10 cellular contexts compared by ENCODE assay signal in the genomic region with DNA sequence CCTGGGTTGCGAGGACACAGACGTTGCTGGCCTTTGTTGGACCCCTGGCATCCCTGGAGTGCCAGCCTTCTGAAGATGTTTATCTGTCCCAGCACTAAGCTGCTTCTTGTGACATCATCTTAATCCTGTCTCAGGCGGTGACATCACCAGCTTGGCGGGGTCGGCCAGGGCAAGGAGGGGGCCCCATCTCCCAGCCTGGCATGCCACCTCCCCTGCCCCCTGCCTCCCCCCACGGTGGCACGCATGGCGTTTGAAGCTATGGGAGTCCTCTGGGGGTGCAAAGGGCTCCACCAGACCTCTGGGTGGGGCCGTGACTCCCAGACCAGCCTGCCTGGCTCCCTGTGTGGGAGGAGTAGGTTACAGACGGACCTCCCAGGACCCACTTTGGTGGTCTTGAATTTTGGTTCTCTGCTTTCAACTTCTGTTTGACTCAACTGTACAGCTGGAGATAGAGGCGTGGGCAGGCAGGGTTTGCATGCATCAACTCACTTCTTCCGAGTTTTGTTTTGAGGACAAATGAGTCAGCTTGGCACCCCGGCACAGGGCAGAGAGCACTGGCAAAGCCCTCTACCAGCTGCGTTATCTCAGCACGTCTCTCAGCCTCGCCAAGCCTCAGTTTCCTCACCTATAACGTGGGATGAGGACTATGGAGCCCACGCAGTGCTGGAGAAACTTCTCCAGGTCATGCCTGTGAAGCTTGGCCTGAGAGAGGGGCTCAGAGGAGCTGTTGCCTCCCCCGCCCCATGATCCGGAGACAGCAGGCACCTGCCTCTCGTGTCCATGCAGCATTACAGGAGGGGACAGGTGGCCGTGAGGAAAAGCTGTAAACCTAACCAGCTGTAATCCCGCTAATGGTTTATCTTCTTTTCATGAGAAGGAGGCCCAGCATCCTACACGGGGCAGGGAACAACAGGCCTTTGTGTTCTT. TPM values are rescaled to one million over a fixed set of nuclear protein-coding genes. Genes with fewer than 3 reads are reported as not detected.
DNase-seq lines count a peak whose midpoint lies in the region; FAIRE-seq and TF ChIP-seq lines count a peak whose summit lies in the region.
"Had no signal": no experiment of that assay in that cellular context is flagged by ENCODE, and none has a peak within 500 bp of the region (broad histone marks: within the 10 kb centered on the region; RNA-seq: fewer than 3 reads in every experiment).

No MANE protein-coding gene starts in this region.

- peaks cover 18% of the 10 kb centered on the region for H3K27me3 Mint-ChIP-seq in astrocyte (ENCODE audit: low read depth, unreplicated experiment)

- H3K4me3 ChIP-seq in BLaER1 treated with 17β-estradiol and CSF1 and Interleukin-3, amounts not matched to agents 10 nM and 100 nM, result no peak overlapping the region
- H3K4me3 ChIP-seq in GM23248, result no peak overlapping the region
- no peak overlapping the region for H3K4me3 ChIP-seq in astrocyte (ENCODE audit: insufficient read depth, low read depth, low read length)
- H3K4me3 ChIP-seq in mesenchymal stem cell (ENCODE audit: insufficient read depth in 1 of 2, low read depth in 1 of 2, low read length in 2 of 2), result no peak overlapping the region

- no peak overlapping the region for H2AFZ ChIP-seq in GM23248
- no peak overlapping the region for H2AFZ ChIP-seq in astrocyte (ENCODE audit: low read depth, low read length)
- no peak overlapping the region for H2AFZ ChIP-seq in mesenchymal stem cell (ENCODE audit: low read depth, low read length)

- in situ Hi-C loops in GM23248 (cut with MboI), result no loop called here

- H3K9me2 ChIP-seq in GM23248 (ENCODE audit: insufficient read depth), result no peaks in the 10 kb centered on the region

- H4K91ac ChIP-seq in mesenchymal stem cell (ENCODE audit: low read length), result peak overlapping the region; percentile 52

- no peak overlapping the region for H2BK15ac ChIP-seq in mesenchymal stem cell (ENCODE audit: low read depth, poor library complexity, severe bottlenecking)

- peak overlapping the region in 4 of 11 experiments; percentile 67 to 88 (median 71); a peak in 7 of 22 replicates for H3K27ac ChIP-seq in BLaER1 treated with 17β-estradiol and CSF1 and Interleukin-3, amounts not matched to agents 10 nM and 100 nM
- H3K27ac ChIP-seq in GM23248, result peak overlapping the region; percentile 49
- H3K27ac ChIP-seq in astrocyte (ENCODE audit: low read depth, low read length), result peak overlapping the region; percentile 90
- H3K27ac ChIP-seq in mesenchymal stem cell (ENCODE audit: low read length, poor library complexity, severe bottlenecking), result no peak overlapping the region

- peak overlapping the region; percentile 75 for H2AK5ac ChIP-seq in mesenchymal stem cell (ENCODE audit: low read length, severe bottlenecking)

- H3K4me2 ChIP-seq in BLaER1 treated with 17β-estradiol and CSF1 and Interleukin-3, amounts not matched to agents 10 nM and 100 nM, result peak overlapping the region; percentile 70 to 98 (median 92)
- H3K4me2 ChIP-seq in GM23248 (ENCODE audit: unreplicated experiment) (peak overlapping the region; percentile 65), astrocyte (ENCODE audit: low read length) (peak overlapping the region; percentile 45), mesenchymal stem cell (ENCODE audit: low read length, poor library complexity, severe bottlenecking) (no peak overlapping the region)

- peaks cover 0 to 16% (median 0%) of the 10 kb centered on the region in 11 experiments; a peak in 4 of 22 replicates for H4K20me1 ChIP-seq in BLaER1 treated with 17β-estradiol and CSF1 and Interleukin-3, amounts not matched to agents 10 nM and 100 nM
- H4K20me1 ChIP-seq in GM23248 (ENCODE audit: insufficient read depth), result no peaks in the 10 kb centered on the region
- H4K20me1 ChIP-seq in astrocyte (ENCODE audit: insufficient read depth, low read length), result no peaks in the 10 kb centered on the region

- peaks cover 0 to 42% (median 0%) of the 10 kb centered on the region in 11 experiments; a peak in 6 of 22 replicates for H3K27me3 ChIP-seq in BLaER1 treated with 17β-estradiol and CSF1 and Interleukin-3, amounts not matched to agents 10 nM and 100 nM
- H3K27me3 ChIP-seq in GM23248 (replicated peaks; ENCODE audit: insufficient read depth) (no peaks in the 10 kb centered on the region), astrocyte (ENCODE audit: insufficient read depth, low read length) (no peaks in the 10 kb centered on the region), mesenchymal stem cell (ENCODE audit: control insufficient read depth in 1 of 2, insufficient read depth in 1 of 2, low read length in 2 of 2) (peaks cover 0 to 10% of the 10 kb centered on the region in 2 experiments)

- no peaks in the 10 kb centered on the region for H3K36me3 ChIP-seq in BLaER1 treated with 17β-estradiol and CSF1 and Interleukin-3, amounts not matched to agents 10 nM and 100 nM
- H3K36me3 ChIP-seq in GM23248 (ENCODE audit: low read depth) (no peaks in the 10 kb centered on the region), astrocyte (ENCODE audit: insufficient read depth, low read length) (no peaks in the 10 kb centered on the region), mesenchymal stem cell (ENCODE audit: control insufficient read depth in 1 of 2, insufficient read depth in 2 of 2, low read depth in 1 of 2, low read length in 2 of 2) (no peaks in the 10 kb centered on the region)

- no peaks in the 10 kb centered on the region for H3K79me1 ChIP-seq in mesenchymal stem cell (replicated peaks; ENCODE audit: low read length, poor library complexity, severe bottlenecking)

- TF ChIP-seq CTCF in astrocyte (IDR thresholded peaks at IDR 0.05; ENCODE audit: insufficient read depth, low read depth, low read length), result no peak

- H2BK12ac ChIP-seq in mesenchymal stem cell (ENCODE audit: low read length in 2 of 2), result peak overlapping the region in 1 of 2 experiments; percentile 59

- H3K4me3 Mint-ChIP-seq in astrocyte (ENCODE audit: unreplicated experiment), result no peak overlapping the region

- H3K4me1 Mint-ChIP-seq in astrocyte (ENCODE audit: low read depth, unreplicated experiment), result peaks cover 46% of the 10 kb centered on the region

- peak overlapping the region; percentile 64 to 76 for H3K4ac ChIP-seq in mesenchymal stem cell (ENCODE audit: low read depth in 1 of 2, low read length in 2 of 2)

- H3F3A ChIP-seq in GM23248 (ENCODE audit: insufficient read depth), result peaks cover 23% of the 10 kb centered on the region

- peak overlapping the region; percentile 34 to 74 for H3K18ac ChIP-seq in mesenchymal stem cell (ENCODE audit: low read depth in 1 of 2, low read length in 2 of 2)

- H3K4me1 ChIP-seq in BLaER1 treated with 17β-estradiol and CSF1 and Interleukin-3, amounts not matched to agents 10 nM and 100 nM, result peaks cover 78 to 100% (median 99%) of the 10 kb centered on the region in 10 experiments
- peaks cover 59% of the 10 kb centered on the region for H3K4me1 ChIP-seq in GM23248 (ENCODE audit: insufficient read depth)
- H3K4me1 ChIP-seq in astrocyte (ENCODE audit: insufficient read depth, low read length), result peaks cover 87% of the 10 kb centered on the region
- peaks cover 76% of the 10 kb centered on the region for H3K4me1 ChIP-seq in mesenchymal stem cell (ENCODE audit: control insufficient read depth, insufficient read depth, low read depth, low read length)

- H3K9me3 ChIP-seq in BLaER1 treated with 17β-estradiol and CSF1 and Interleukin-3, amounts not matched to agents 10 nM and 100 nM (replicated peaks in 1 of 11), result no peaks in the 10 kb centered on the region
- no peaks in the 10 kb centered on the region for H3K9me3 ChIP-seq in GM23248 (ENCODE audit: low read depth)
- H3K9me3 ChIP-seq in astrocyte (ENCODE audit: insufficient read depth, low read depth, low read length), result no peaks in the 10 kb centered on the region
- no peaks in the 10 kb centered on the region for H3K9me3 ChIP-seq in mesenchymal stem cell (ENCODE audit: control insufficient read depth, low read length)

- no peak overlapping the region for H2BK120ac ChIP-seq in mesenchymal stem cell (ENCODE audit: low read depth, low read length)

- peak overlapping the region; percentile 19 for H4K8ac ChIP-seq in mesenchymal stem cell (ENCODE audit: low read length)

- H3K27ac Mint-ChIP-seq in astrocyte (ENCODE audit: unreplicated experiment), result no peak overlapping the region

- DNase-seq in GM23248, result peak; percentile 88
- DNase-seq in astrocyte (ENCODE audit: low read depth), result peak; percentile 39
- DNase-seq in mesenchymal stem cell, result peak; percentile 31
- DNase-seq in OCI-M2 (lab: John Stamatoyannopoulos, UW; ENCODE audit: unreplicated experiment), result no peak
- DNase-seq in HK-2 (ENCODE audit: unreplicated experiment), result no peak
- DNase-seq in cortex of kidney (lab: John Stamatoyannopoulos, UW), result no peak
- no peak for DNase-seq in amniotic stem cell (lab: John Stamatoyannopoulos, UW)
- DNase-seq: activated CD8-positive, alpha-beta memory T cell treated with anti-CD3 and anti-CD28 coated beads, Interleukin-2, amount 50 U/mL, for 48 hours; NCI-H2081 treated with DMSO at 0.1 percent for 48 hours had no signal

- H3K14ac ChIP-seq in mesenchymal stem cell (ENCODE audit: low read length in 2 of 2), result peak overlapping the region in 1 of 2 experiments; percentile 61

- WGBS in GM23248 (ENCODE audit: low coverage in 1 of 2, low lambda C conversion rate in 2 of 2, missing lambda C conversion rate in 2 of 2), 2 experiments, result 50 to 53% methylated on average over 21 to 24 of the region's 24 CpGs
- WGBS in mesenchymal stem cell, result 81% methylated on average over 24 of the region's 24 CpGs

- no peaks in the 10 kb centered on the region for H3K36me3 Mint-ChIP-seq in astrocyte (ENCODE audit: low read depth, unreplicated experiment)

- H2BK5ac ChIP-seq in mesenchymal stem cell (ENCODE audit: low read depth, low read length, poor library complexity, severe bottlenecking), result no peak overlapping the region

- H3K79me2 ChIP-seq in GM23248 (ENCODE audit: insufficient read depth) (no peaks in the 10 kb centered on the region), astrocyte (ENCODE audit: insufficient read depth, low read length) (no peaks in the 10 kb centered on the region)

- FAIRE-seq in astrocyte (lab: Jason Lieb, UNC), result no peak

- H3K9ac ChIP-seq in BLaER1 treated with 17β-estradiol and CSF1 and Interleukin-3, amounts not matched to agents 10 nM and 100 nM, result peak overlapping the region in 3 of 11 experiments; percentile 58 to 70 (median 63); a peak in 5 of 22 replicates
- H3K9ac ChIP-seq in GM23248 (peak overlapping the region; percentile 63), astrocyte (ENCODE audit: low read length) (peak overlapping the region; percentile 69), mesenchymal stem cell (ENCODE audit: low read length) (no peak overlapping the region)

- H3K23ac ChIP-seq in mesenchymal stem cell (ENCODE audit: low read length in 2 of 2), result peak overlapping the region in 1 of 2 experiments; percentile 16

- H3K9me3 Mint-ChIP-seq in astrocyte (ENCODE audit: unreplicated experiment), result no peaks in the 10 kb centered on the region

RNA-seq across cellular contexts. Expression of gene EML1, which starts 38.8 kb away (rescaled TPM):
- total RNA-seq in GM23248 (2014; rRNA removed; shearing (Covaris generic)), result 17.9 and 35.8 TPM in 2 replicates
- 14.8 and 15.0 TPM in 2 replicates for polyA plus RNA-seq in GM23248 (2016; fragmentation: Nextera tagmentation; extraction: Ambion mirVana)
- total RNA-seq in astrocyte, result 17.1 and 23.5 TPM in 2 replicates
- 5.9 TPM for polyA plus RNA-seq in mesenchymal stem cell (2013, experiment 1 of 2)
- polyA plus RNA-seq in mesenchymal stem cell (2013, experiment 2 of 2), result 5.2 TPM

Comparison
In these comparisons a context has a peak if more than half of its experiments do, and no peak if none do; other contexts are left out.
1. DNase-seq: peak in GM23248 (single experiment), astrocyte (single experiment) and mesenchymal stem cell (single experiment); none in OCI-M2 (single experiment), HK-2 (single experiment), cortex of kidney (single experiment) and amniotic stem cell (single experiment).